12 cellular contexts compared by ENCODE assay signal in genomic region chr12:127507336-127507735, GRCh38.
DNase-seq lines count a peak whose midpoint lies in the region; TF ChIP-seq lines count a peak whose summit lies in the region.
"Had no signal": no experiment of that assay in that cellular context is flagged by ENCODE, and none has a peak within 500 bp of the region (broad histone marks: within the 10 kb centered on the region; RNA-seq: fewer than 3 reads in every experiment).

No MANE protein-coding gene starts in this region.

- DNase-seq in NCI-H146 (lab: John Stamatoyannopoulos, UW) (peak; percentile 79), brain pericyte (ENCODE audit: low read depth, low spot score) (peak; percentile 22), left kidney (ENCODE audit: low read depth, low spot score) (peak; percentile 5), NCI-H748 treated with DMSO at 0.1 percent for 48 hours (lab: John Stamatoyannopoulos, UW) (no peak), GM10266 (ENCODE audit: extremely low spot score) (no peak), hippocampal formation (lab: John Stamatoyannopoulos, UW) (no peak)
- no peak for DNase-seq in effector CD4-positive, alpha-beta T cell
- DNase-seq: ACHN; Calu3; CD4-positive, CD25-positive, alpha-beta regulatory T cell; DMS 273 treated with DMSO at 0.1 percent for 48 hours; GM23248 had no signal

- TF ChIP-seq CTCF in GM10266 (IDR thresholded peaks at IDR 0.05; ENCODE audit: control insufficient read depth, insufficient read depth, low read depth, missing control alignments) = no peak

Comparison
In these comparisons a context has a peak if more than half of its experiments do, and no peak if none do; other contexts are left out.
1. DNase-seq: peak in NCI-H146 (single experiment), brain pericyte (single experiment) and left kidney (single experiment); none in NCI-H748 treated with DMSO at 0.1 percent for 48 hours (single experiment), GM10266 (single experiment), hippocampal formation (0 of 2) and effector CD4-positive, alpha-beta T cell (single experiment).